In the genomic region with DNA sequence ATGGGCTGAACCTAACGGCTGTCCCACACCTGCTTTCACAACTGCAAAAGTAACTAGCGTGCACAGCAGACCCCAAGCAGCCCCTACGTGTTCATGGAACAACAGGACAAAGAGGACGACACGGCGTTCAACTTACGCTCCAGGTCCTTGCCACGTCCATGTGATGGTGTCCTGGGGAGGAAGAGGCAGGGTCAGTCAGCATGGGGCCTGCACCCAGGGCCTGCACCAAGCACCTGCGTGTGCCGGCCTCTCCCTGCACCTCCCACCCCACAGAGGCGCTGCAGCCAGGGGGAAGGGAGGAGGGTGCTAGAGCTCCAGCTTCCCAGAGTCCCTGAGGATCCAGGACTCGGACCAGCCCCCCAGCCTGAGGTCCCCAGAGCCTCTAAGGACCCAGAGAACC, we compare ENCODE assay signal across 22 cellular contexts. TPM values are rescaled to one million over a fixed set of nuclear protein-coding genes. Genes with fewer than 3 reads are reported as not detected.
A peak's percentile ranks its signal among the peaks of the same experiment; 100 is the strongest.
DNase-seq lines count a peak whose midpoint lies in the region; ATAC-seq and TF ChIP-seq lines count a peak whose summit lies in the region.
"Had no signal": no experiment of that assay in that cellular context is flagged by ENCODE, and none has a peak within 500 bp of the region (broad histone marks: within the 10 kb centered on the region; RNA-seq: fewer than 3 reads in every experiment).

No MANE protein-coding gene starts in this region.

- POLR2A ChIA-PET in activated B cell treated with CpG ODN at 0.5 μM for 24 hours (lab: Charles Lee), result interaction anchor here (0.6 to 16.5 kb wide), 12 partner anchors 10 to 172 kb away, joined by 3 to 941 read pairs (median 7); partner anchors contain the start of gene LPCAT1

- no peak overlapping the region for H3K4me3 Mint-ChIP-seq in activated naive CD8-positive, alpha-beta T cell treated with anti-CD3 and anti-CD28 coated beads, Interleukin-2, amount 50 U/mL, for 24 hours
- H3K4me3 Mint-ChIP-seq in activated naive CD8-positive, alpha-beta T cell treated with anti-CD3 and anti-CD28 coated beads for 36 hours, result no peak overlapping the region
- H3K4me3 Mint-ChIP-seq in activated B cell treated with CpG ODN at 0.5 μM for 24 hours (peak overlapping the region; percentile 73), memory B cell (peak overlapping the region; percentile 59)
- peak overlapping the region in 1 of 2 donors; percentile 65 for H3K4me3 Mint-ChIP-seq in stimulated activated naive B cell treated with anti-CD40 and anti-IgM and Interleukin-4, amounts not matched to agents 10 μg/mL and 1 μg/mL and 100 μg/mL, for 72 hours
- H3K4me3 Mint-ChIP-seq: activated T-helper 1 cell treated with anti-CD3 and anti-CD28 coated beads, Interleukin-12 subunit alpha, Interleukin-12 subunit beta, Interleukin-2, Interleukin-4 antibody, amounts not matched to agents 30 ng/mL and 10 ng/mL and 1 ng/mL, durations not matched to agents 14 hours and 24 hours and 36 hours; type B pancreatic cell had no signal

- no peaks in the 10 kb centered on the region for H3K27me3 Mint-ChIP-seq in activated naive CD8-positive, alpha-beta T cell treated with anti-CD3 and anti-CD28 coated beads, Interleukin-2, amount 50 U/mL, for 24 hours
- no peaks in the 10 kb centered on the region for H3K27me3 Mint-ChIP-seq in activated naive CD8-positive, alpha-beta T cell treated with anti-CD3 and anti-CD28 coated beads for 36 hours
- H3K27me3 Mint-ChIP-seq in activated B cell treated with CpG ODN at 0.5 μM for 24 hours (no peaks in the 10 kb centered on the region), memory B cell (no peaks in the 10 kb centered on the region)
- no peaks in the 10 kb centered on the region for H3K27me3 Mint-ChIP-seq in stimulated activated naive B cell treated with anti-CD40 and anti-IgM and Interleukin-4, amounts not matched to agents 10 μg/mL and 1 μg/mL and 100 μg/mL, for 72 hours
- H3K27me3 Mint-ChIP-seq: type B pancreatic cell had no signal

- H3K9me3 Mint-ChIP-seq in activated naive CD8-positive, alpha-beta T cell treated with anti-CD3 and anti-CD28 coated beads, Interleukin-2, amount 50 U/mL, for 24 hours, result no peaks in the 10 kb centered on the region
- H3K9me3 Mint-ChIP-seq in activated naive CD8-positive, alpha-beta T cell treated with anti-CD3 and anti-CD28 coated beads for 36 hours, result no peaks in the 10 kb centered on the region
- H3K9me3 Mint-ChIP-seq in activated B cell treated with CpG ODN at 0.5 μM for 24 hours (no peaks in the 10 kb centered on the region), memory B cell (no peaks in the 10 kb centered on the region)
- no peaks in the 10 kb centered on the region for H3K9me3 Mint-ChIP-seq in stimulated activated naive B cell treated with anti-CD40 and anti-IgM and Interleukin-4, amounts not matched to agents 10 μg/mL and 1 μg/mL and 100 μg/mL, for 72 hours
- H3K9me3 Mint-ChIP-seq: activated T-helper 1 cell treated with anti-CD3 and anti-CD28 coated beads, Interleukin-12 subunit alpha, Interleukin-12 subunit beta, Interleukin-2, Interleukin-4 antibody, amounts not matched to agents 30 ng/mL and 10 ng/mL and 1 ng/mL, durations not matched to agents 14 hours and 24 hours and 36 hours; type B pancreatic cell had no signal

- DNase-seq in activated naive CD8-positive, alpha-beta T cell treated with anti-CD3 and anti-CD28 coated beads, Interleukin-2, amount 50 U/mL, for 24 hours, result no peak
- no peak for DNase-seq in activated naive CD8-positive, alpha-beta T cell treated with anti-CD3 and anti-CD28 coated beads for 36 hours
- no peak for DNase-seq in activated B cell treated with CpG ODN at 0.5 μM for 24 hours
- no peak for DNase-seq in memory B cell (ENCODE audit: low spot score in 2 of 2)
- DNase-seq in stimulated activated naive B cell treated with anti-CD40 and anti-IgM and Interleukin-4, amounts not matched to agents 10 μg/mL and 1 μg/mL and 100 μg/mL, for 72 hours, result no peak
- DNase-seq in SHP77 treated with DMSO at 0.1 percent for 48 hours (lab: John Stamatoyannopoulos, UW), result no peak
- no peak for DNase-seq in midbrain (lab: John Stamatoyannopoulos, UW)
- DNase-seq: activated CD4-positive, alpha-beta T cell treated with anti-CD3 and anti-CD28 coated beads, Interleukin-2, amount 50 U/mL, for 1 hour; activated naive CD4-positive, alpha-beta T cell treated with anti-CD3 and anti-CD28 coated beads, Interleukin-2, amount 50 U/mL, for 16 hours; effector CD8-positive, alpha-beta T cell; HCEC 1CT; KG1; NCI-H2171; NCI-H524 treated with DMSO at 0.1 percent for 48 hours; stimulated activated CD4-positive, alpha-beta T cell treated with anti-CD3 and anti-CD28 coated beads, Interleukin-4, amount 100 ng/mL, for 4 hours had no signal

- no peak for ATAC-seq in activated naive CD8-positive, alpha-beta T cell treated with anti-CD3 and anti-CD28 coated beads, Interleukin-2, amount 50 U/mL, for 24 hours
- ATAC-seq in activated B cell treated with CpG ODN at 0.5 μM for 24 hours (ENCODE audit: low read depth) (no peak), memory B cell (ENCODE audit: low read depth) (no peak), HG03439 (IDR thresholded peaks at IDR 0.05; ENCODE audit: unreplicated experiment) (no peak)
- ATAC-seq in stimulated activated naive B cell treated with anti-CD40 and anti-IgM and Interleukin-4, amounts not matched to agents 10 μg/mL and 1 μg/mL and 100 μg/mL, for 72 hours (replicated peaks), result no peak

- peak overlapping the region; percentile 8 for H3K27ac Mint-ChIP-seq in activated naive CD8-positive, alpha-beta T cell treated with anti-CD3 and anti-CD28 coated beads, Interleukin-2, amount 50 U/mL, for 24 hours
- no peak overlapping the region for H3K27ac Mint-ChIP-seq in activated naive CD8-positive, alpha-beta T cell treated with anti-CD3 and anti-CD28 coated beads for 36 hours
- H3K27ac Mint-ChIP-seq in activated B cell treated with CpG ODN at 0.5 μM for 24 hours, result peak overlapping the region; percentile 92
- peak overlapping the region; percentile 100 for H3K27ac Mint-ChIP-seq in memory B cell
- peak overlapping the region; percentile 96 for H3K27ac Mint-ChIP-seq in stimulated activated naive B cell treated with anti-CD40 and anti-IgM and Interleukin-4, amounts not matched to agents 10 μg/mL and 1 μg/mL and 100 μg/mL, for 72 hours
- H3K27ac Mint-ChIP-seq: activated T-helper 1 cell treated with anti-CD3 and anti-CD28 coated beads, Interleukin-12 subunit alpha, Interleukin-12 subunit beta, Interleukin-2, Interleukin-4 antibody, amounts not matched to agents 30 ng/mL and 10 ng/mL and 1 ng/mL, durations not matched to agents 14 hours and 24 hours and 36 hours; type B pancreatic cell had no signal

- intact Hi-C loops in activated B cell treated with CpG ODN at 0.5 μM for 24 hours (cut with micrococcal nuclease), result loop anchor here (10.0 kb wide), 1 partner anchor 136 kb away; the partner anchor contains the start of gene CLPTM1L

- no peak for TF ChIP-seq CTCF in activated B cell treated with CpG ODN at 0.5 μM for 24 hours (IDR thresholded peaks at IDR 0.05)

- peaks cover 36% of the 10 kb centered on the region for H3K36me3 Mint-ChIP-seq in activated naive CD8-positive, alpha-beta T cell treated with anti-CD3 and anti-CD28 coated beads, Interleukin-2, amount 50 U/mL, for 24 hours (ENCODE audit: low read depth)
- peaks cover 5% of the 10 kb centered on the region for H3K36me3 Mint-ChIP-seq in activated naive CD8-positive, alpha-beta T cell treated with anti-CD3 and anti-CD28 coated beads for 36 hours
- H3K36me3 Mint-ChIP-seq in activated B cell treated with CpG ODN at 0.5 μM for 24 hours (ENCODE audit: low read depth) (peaks cover 77% of the 10 kb centered on the region), memory B cell (peaks cover 20% of the 10 kb centered on the region)
- peaks cover 62 to 78% of the 10 kb centered on the region in 2 donors for H3K36me3 Mint-ChIP-seq in stimulated activated naive B cell treated with anti-CD40 and anti-IgM and Interleukin-4, amounts not matched to agents 10 μg/mL and 1 μg/mL and 100 μg/mL, for 72 hours
- H3K36me3 Mint-ChIP-seq: type B pancreatic cell had no signal

- CTCF ChIA-PET in activated B cell treated with CpG ODN at 0.5 μM for 24 hours (lab: Charles Lee), result interaction anchor here (0.9 to 9.7 kb wide), 10 partner anchors 15 to 164 kb away, joined by 3 to 76 read pairs (median 4); no protein-coding TSS in a partner anchor

- peaks cover 33% of the 10 kb centered on the region for H3K4me1 Mint-ChIP-seq in activated naive CD8-positive, alpha-beta T cell treated with anti-CD3 and anti-CD28 coated beads, Interleukin-2, amount 50 U/mL, for 24 hours
- peaks cover 16% of the 10 kb centered on the region for H3K4me1 Mint-ChIP-seq in activated naive CD8-positive, alpha-beta T cell treated with anti-CD3 and anti-CD28 coated beads for 36 hours
- H3K4me1 Mint-ChIP-seq in activated B cell treated with CpG ODN at 0.5 μM for 24 hours (peaks cover 72% of the 10 kb centered on the region), memory B cell (peaks cover 43% of the 10 kb centered on the region)
- H3K4me1 Mint-ChIP-seq in stimulated activated naive B cell treated with anti-CD40 and anti-IgM and Interleukin-4, amounts not matched to agents 10 μg/mL and 1 μg/mL and 100 μg/mL, for 72 hours, result peaks cover 46 to 61% of the 10 kb centered on the region in 2 donors

RNA-seq across cellular contexts. Expression of gene SLC6A3, which starts 35.6 kb away (rescaled TPM):
- total RNA-seq in activated naive CD8-positive, alpha-beta T cell treated with anti-CD3 and anti-CD28 coated beads for 36 hours, result not detected
- total RNA-seq in activated B cell treated with CpG ODN at 0.5 μM for 24 hours, result 1.4 and 2.0 TPM in 2 replicates
- total RNA-seq: activated T-helper 1 cell treated with anti-CD3 and anti-CD28 coated beads, Interleukin-12 subunit alpha, Interleukin-12 subunit beta, Interleukin-2, Interleukin-4 antibody, amounts not matched to agents 30 ng/mL and 10 ng/mL and 1 ng/mL, durations not matched to agents 14 hours and 24 hours and 36 hours; frontal cortex; liver; renal cortical epithelial cell; T-helper 1 cell treated with Interleukin-12 subunit alpha and Interleukin-12 subunit beta and Interleukin-4 antibody, amounts not matched to agents 30 ng/mL and 1 ng/mL, for 36 hours had no signal

RNA-seq across cellular contexts. Expression of gene LPCAT1, which starts 43.0 kb away (rescaled TPM):
- total RNA-seq in activated naive CD8-positive, alpha-beta T cell treated with anti-CD3 and anti-CD28 coated beads for 36 hours, result 10 to 100 TPM; 49.4 to 49.6 TPM
- total RNA-seq in activated B cell treated with CpG ODN at 0.5 μM for 24 hours, result 246 and 269 TPM in 2 replicates

Comparison
In these comparisons a context has a peak if more than half of its experiments do, and no peak if none do; other contexts are left out.
1. H3K4me3 Mint-ChIP-seq: peak in activated B cell treated with CpG ODN at 0.5 μM for 24 hours (single experiment) and memory B cell (single experiment); none in activated naive CD8-positive, alpha-beta T cell treated with anti-CD3 and anti-CD28 coated beads, Interleukin-2, amount 50 U/mL, for 24 hours (single experiment) and activated naive CD8-positive, alpha-beta T cell treated with anti-CD3 and anti-CD28 coated beads for 36 hours (single experiment).